Comparison of ENCODE assay signal across 1 cellular context in the genomic region with DNA sequence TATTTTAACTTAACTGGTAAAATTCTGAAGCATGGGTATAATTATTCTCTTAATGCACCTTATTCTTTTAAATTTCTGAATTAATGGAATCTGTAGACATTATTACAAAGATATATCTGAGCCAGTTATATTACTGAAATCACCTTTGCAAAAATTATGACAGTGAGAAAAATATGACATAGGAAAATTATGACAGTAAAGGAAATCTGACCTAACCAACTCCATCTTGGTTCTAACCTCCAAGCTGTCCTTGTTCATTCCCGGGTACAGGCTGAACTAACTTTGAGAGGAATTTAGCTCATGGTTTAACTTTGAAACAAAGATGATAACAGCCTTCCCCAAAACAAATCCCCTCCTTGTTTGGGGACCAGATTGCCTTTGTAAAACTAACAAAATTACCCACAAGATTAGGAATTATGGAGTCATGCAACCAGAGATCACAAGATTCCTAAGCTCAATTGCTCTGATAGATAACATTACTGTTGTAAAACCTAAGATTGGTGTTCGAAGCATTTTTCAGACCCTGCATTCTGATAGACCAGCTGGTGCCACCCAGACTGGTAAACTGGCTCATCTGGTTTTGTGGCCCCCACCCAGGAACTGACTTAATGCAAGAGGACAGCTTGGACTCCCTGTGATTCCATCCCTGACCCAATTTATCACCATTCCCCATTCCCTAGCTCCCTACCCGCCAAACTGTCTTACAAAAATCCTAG.
TF ChIP-seq lines count a peak whose summit lies in the region.

No MANE protein-coding gene starts in this region.

TF ChIP-seq in GM23338, 12 proteins besides CTCF, POLR2A, EP300 and RAD21 (continued from another document):
- TF ChIP-seq, protein P1, sequence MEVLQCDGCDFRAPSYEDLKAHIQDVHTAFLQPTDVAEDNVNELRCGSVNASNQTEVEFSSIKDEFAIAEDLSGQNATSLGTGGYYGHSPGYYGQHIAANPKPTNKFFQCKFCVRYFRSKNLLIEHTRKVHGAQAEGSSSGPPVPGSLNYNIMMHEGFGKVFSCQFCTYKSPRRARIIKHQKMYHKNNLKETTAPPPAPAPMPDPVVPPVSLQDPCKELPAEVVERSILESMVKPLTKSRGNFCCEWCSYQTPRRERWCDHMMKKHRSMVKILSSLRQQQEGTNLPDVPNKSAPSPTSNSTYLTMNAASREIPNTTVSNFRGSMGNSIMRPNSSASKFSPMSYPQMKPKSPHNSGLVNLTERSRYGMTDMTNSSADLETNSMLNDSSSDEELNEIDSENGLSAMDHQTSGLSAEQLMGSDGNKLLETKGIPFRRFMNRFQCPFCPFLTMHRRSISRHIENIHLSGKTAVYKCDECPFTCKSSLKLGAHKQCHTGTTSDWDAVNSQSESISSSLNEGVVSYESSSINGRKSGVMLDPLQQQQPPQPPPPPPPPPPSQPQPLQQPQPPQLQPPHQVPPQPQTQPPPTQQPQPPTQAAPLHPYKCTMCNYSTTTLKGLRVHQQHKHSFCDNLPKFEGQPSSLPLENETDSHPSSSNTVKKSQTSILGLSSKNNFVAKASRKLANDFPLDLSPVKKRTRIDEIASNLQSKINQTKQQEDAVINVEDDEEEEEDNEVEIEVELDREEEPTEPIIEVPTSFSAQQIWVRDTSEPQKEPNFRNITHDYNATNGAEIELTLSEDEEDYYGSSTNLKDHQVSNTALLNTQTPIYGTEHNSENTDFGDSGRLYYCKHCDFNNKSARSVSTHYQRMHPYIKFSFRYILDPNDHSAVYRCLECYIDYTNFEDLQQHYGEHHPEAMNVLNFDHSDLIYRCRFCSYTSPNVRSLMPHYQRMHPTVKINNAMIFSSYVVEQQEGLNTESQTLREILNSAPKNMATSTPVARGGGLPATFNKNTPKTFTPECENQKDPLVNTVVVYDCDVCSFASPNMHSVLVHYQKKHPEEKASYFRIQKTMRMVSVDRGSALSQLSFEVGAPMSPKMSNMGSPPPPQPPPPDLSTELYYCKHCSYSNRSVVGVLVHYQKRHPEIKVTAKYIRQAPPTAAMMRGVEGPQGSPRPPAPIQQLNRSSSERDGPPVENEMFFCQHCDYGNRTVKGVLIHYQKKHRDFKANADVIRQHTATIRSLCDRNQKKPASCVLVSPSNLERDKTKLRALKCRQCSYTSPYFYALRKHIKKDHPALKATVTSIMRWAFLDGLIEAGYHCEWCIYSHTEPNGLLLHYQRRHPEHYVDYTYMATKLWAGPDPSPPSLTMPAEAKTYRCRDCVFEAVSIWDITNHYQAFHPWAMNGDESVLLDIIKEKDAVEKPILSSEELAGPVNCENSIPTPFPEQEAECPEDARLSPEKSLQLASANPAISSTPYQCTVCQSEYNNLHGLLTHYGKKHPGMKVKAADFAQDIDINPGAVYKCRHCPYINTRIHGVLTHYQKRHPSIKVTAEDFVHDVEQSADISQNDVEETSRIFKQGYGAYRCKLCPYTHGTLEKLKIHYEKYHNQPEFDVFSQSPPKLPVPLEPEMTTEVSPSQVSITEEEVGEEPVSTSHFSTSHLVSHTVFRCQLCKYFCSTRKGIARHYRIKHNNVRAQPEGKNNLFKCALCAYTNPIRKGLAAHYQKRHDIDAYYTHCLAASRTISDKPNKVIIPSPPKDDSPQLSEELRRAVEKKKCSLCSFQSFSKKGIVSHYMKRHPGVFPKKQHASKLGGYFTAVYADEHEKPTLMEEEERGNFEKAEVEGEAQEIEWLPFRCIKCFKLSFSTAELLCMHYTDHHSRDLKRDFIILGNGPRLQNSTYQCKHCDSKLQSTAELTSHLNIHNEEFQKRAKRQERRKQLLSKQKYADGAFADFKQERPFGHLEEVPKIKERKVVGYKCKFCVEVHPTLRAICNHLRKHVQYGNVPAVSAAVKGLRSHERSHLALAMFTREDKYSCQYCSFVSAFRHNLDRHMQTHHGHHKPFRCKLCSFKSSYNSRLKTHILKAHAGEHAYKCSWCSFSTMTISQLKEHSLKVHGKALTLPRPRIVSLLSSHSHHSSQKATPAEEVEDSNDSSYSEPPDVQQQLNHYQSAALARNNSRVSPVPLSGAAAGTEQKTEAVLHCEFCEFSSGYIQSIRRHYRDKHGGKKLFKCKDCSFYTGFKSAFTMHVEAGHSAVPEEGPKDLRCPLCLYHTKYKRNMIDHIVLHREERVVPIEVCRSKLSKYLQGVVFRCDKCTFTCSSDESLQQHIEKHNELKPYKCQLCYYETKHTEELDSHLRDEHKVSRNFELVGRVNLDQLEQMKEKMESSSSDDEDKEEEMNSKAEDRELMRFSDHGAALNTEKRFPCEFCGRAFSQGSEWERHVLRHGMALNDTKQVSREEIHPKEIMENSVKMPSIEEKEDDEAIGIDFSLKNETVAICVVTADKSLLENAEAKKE (CRISPR knock-in tag; IDR thresholded peaks at IDR 0.05): no peak
- no peak for TF ChIP-seq EZH2 (IDR thresholded peaks at IDR 0.05; ENCODE audit: low read depth, unreplicated experiment)
- no peak for TF ChIP-seq ZNF114 (CRISPR knock-in tag; IDR thresholded peaks at IDR 0.05)
- TF ChIP-seq STAT1 (IDR thresholded peaks at IDR 0.05; ENCODE audit: unreplicated experiment): no peak
- TF ChIP-seq, protein P2, sequence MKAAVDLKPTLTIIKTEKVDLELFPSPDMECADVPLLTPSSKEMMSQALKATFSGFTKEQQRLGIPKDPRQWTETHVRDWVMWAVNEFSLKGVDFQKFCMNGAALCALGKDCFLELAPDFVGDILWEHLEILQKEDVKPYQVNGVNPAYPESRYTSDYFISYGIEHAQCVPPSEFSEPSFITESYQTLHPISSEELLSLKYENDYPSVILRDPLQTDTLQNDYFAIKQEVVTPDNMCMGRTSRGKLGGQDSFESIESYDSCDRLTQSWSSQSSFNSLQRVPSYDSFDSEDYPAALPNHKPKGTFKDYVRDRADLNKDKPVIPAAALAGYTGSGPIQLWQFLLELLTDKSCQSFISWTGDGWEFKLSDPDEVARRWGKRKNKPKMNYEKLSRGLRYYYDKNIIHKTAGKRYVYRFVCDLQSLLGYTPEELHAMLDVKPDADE (IDR thresholded peaks at IDR 0.05): no peak
- no peak for TF ChIP-seq CREB1 (CRISPR knock-in tag; IDR thresholded peaks at IDR 0.05; ENCODE audit: low read depth)
